Comparison of ENCODE assay signal across 6 cellular contexts in genomic region chr14:22819191-22819988, GRCh38. TPM values are rescaled to one million over a fixed set of nuclear protein-coding genes. Genes with fewer than 3 reads are reported as not detected.
DNase-seq lines count a peak whose midpoint lies in the region; ATAC-seq and TF ChIP-seq lines count a peak whose summit lies in the region.

No MANE protein-coding gene starts in this region.

- H3K4me1 ChIP-seq in ascending aorta = peaks cover 6 to 43% of the 10 kb centered on the region in 2 donors
- H3K4me1 ChIP-seq in mucosa of stomach (ENCODE audit: control insufficient read depth, insufficient read depth, low read length) = peaks cover 73% of the 10 kb centered on the region

- H3K27ac ChIP-seq in ascending aorta = peak overlapping the region; percentile 88 to 89

- no peak for TF ChIP-seq CTCF in ascending aorta (IDR thresholded peaks at IDR 0.05)

- DNase-seq in ascending aorta (ENCODE audit: low spot score in 2 of 2) (peak in 1 of 2 donors; percentile 80), inferior parietal cortex (ENCODE audit: extremely low spot score) (no peak), NCI-H2227 (lab: John Stamatoyannopoulos, UW; ENCODE audit: unreplicated experiment) (no peak)

- H3K36me3 ChIP-seq in ascending aorta (no peaks in the 10 kb centered on the region), mucosa of stomach (ENCODE audit: control insufficient read depth, insufficient read depth, low read length) (no peaks in the 10 kb centered on the region)

- H3K27me3 ChIP-seq in ascending aorta (no peaks in the 10 kb centered on the region), mucosa of stomach (ENCODE audit: control insufficient read depth, insufficient read depth, low read length) (no peaks in the 10 kb centered on the region)

- ATAC-seq in HG02623 (IDR thresholded peaks at IDR 0.05; ENCODE audit: unreplicated experiment) (peak; percentile 38), GM19324 (IDR thresholded peaks at IDR 0.05; ENCODE audit: low FRiP score, unreplicated experiment) (no peak)

- H3K4me3 ChIP-seq in ascending aorta = peak overlapping the region; percentile 31 to 59
- H3K4me3 ChIP-seq in mucosa of stomach (ENCODE audit: low read length) = peak overlapping the region; percentile 32

- H3K9me3 ChIP-seq in ascending aorta (no peaks in the 10 kb centered on the region), mucosa of stomach (ENCODE audit: control insufficient read depth, low read length) (no peaks in the 10 kb centered on the region)

- intact Hi-C loops in ascending aorta (cut with DNase I) = loop anchor here (5.0 to 10.0 kb wide), 2 partner anchors 232 to 435 kb away; partner anchors contain the start of gene DAD1

- H3K9ac ChIP-seq in mucosa of stomach (ENCODE audit: low read length) = peak overlapping the region; percentile 67

RNA-seq across cellular contexts. Expression of gene SLC7A7, which starts 4.2 kb away (rescaled TPM):
- 7.6 TPM for total RNA-seq in ascending aorta

RNA-seq across cellular contexts. Expression of gene MRPL52, which starts 10.3 kb away (rescaled TPM):
- 6.6 TPM for total RNA-seq in ascending aorta

RNA-seq across cellular contexts. Expression of gene MMP14, which starts 17.0 kb away (rescaled TPM):
- 178 TPM for total RNA-seq in ascending aorta

RNA-seq across cellular contexts. Expression of gene LRP10, which starts 52.1 kb away (rescaled TPM):
- 214 TPM for total RNA-seq in ascending aorta

RNA-seq across cellular contexts. Expression of gene OXA1L, which starts 52.9 kb away (rescaled TPM):
- total RNA-seq in ascending aorta = 68.3 TPM
